In the genomic region with DNA sequence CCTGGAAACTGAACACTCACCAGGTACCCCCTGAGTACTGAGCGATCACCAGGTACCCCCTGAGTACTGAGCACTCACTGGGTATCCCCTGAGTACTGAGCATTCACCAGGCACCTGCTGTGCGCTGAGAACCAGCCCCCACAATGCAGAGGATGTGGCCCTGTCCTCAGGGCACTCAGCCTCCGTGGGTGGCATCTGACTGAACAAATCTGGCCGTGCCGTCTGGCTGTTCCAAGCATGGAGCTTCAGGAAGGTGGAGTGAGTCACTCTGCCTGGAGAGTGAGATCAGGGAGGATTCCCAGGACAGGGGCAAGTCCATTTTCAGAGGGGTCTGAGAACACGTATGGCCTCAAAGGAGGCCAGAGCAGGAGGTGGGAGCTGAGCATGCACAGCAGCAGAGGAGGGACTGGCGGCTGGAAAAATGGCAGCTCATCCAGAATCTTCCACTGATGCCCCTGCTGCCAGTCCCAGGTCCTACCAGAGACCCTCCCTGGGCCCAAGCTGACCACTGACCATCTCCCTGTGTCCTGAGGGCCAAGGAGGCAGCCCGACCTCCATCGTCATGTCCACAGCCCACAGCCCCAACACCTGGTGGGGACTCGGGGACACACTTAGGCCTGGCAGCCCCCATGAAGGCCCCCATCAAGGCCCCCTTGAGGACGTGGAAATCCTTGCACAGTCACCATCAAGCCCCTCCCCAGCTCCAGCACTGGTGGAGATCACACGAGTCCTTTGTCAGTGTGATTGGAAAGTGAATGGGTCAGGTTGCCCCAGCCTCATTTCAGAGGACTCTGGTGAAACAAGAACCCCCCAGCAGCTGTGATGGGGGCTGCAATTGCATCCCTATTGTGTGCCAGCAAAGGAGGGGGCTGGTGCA, we compare ENCODE assay signal across 33 cellular contexts.
DNase-seq lines count a peak whose midpoint lies in the region; ATAC-seq, FAIRE-seq and TF ChIP-seq lines count a peak whose summit lies in the region.
"Had no signal": no experiment of that assay in that cellular context is flagged by ENCODE, and none has a peak within 500 bp of the region (broad histone marks: within the 10 kb centered on the region; RNA-seq: fewer than 3 reads in every experiment).

No MANE protein-coding gene starts in this region.

- no peak for TF ChIP-seq POLR2A in H54 (IDR thresholded peaks at IDR 0.05; ENCODE audit: low read depth, low read length)

- H3K27me3 ChIP-seq in BE2C: no peaks in the 10 kb centered on the region
- H3K27me3 ChIP-seq: ascending aorta, pancreas had no signal

- H3K4me3 ChIP-seq in BE2C (ENCODE audit: low read depth, low read length): no peak overlapping the region
- H3K4me3 ChIP-seq: ascending aorta, coronary artery, K562, lung, mucosa of descending colon, pancreas had no signal

- no peak for TF ChIP-seq CTCF in RWPE1 (conservative IDR thresholded peaks at IDR 0.05; ENCODE audit: low read depth)
- TF ChIP-seq CTCF in BE2C (IDR thresholded peaks at IDR 0.05; ENCODE audit: low read depth, low read length): no peak

- POLR2A ChIA-PET in RWPE1 (lab: Yijun Ruan, JAX; ENCODE audit: low non-redundant PET): no interaction called here

- no peaks in the 10 kb centered on the region for H3K9me3 ChIP-seq in BE2C
- H3K9me3 ChIP-seq: ascending aorta, mucosa of descending colon, pancreas, SK-N-SH had no signal

- no peak for FAIRE-seq in H54 (lab: Jason Lieb, UNC)
- FAIRE-seq: H1, islet of Langerhans, K562, pancreas had no signal

- no peak for ATAC-seq in GM19397 (IDR thresholded peaks at IDR 0.05; ENCODE audit: unreplicated experiment)
- ATAC-seq: activated CD8-positive, alpha-beta memory T cell treated with anti-CD3 and anti-CD28 coated beads, Interleukin-2, amount 10 ng/mL, durations not matched to agents 7 days and 5 days; K562; mucosa of descending colon; pancreas; stimulated activated naive B cell treated with anti-CD40 and anti-IgM and Interleukin-4, amounts not matched to agents 10 μg/mL and 1 μg/mL and 100 μg/mL, for 72 hours had no signal

- H3K27ac ChIP-seq in RWPE1: no peak overlapping the region
- H3K27ac ChIP-seq: ascending aorta, coronary artery, pancreas had no signal

- DNase-seq in EL (peak; percentile 17), H54 (ENCODE audit: insufficient read length, low spot score) (peak; percentile 23), RWPE1 (ENCODE audit: low spot score) (peak; percentile 4), kidney tubule cell (ENCODE audit: low spot score) (peak; percentile 6), NK-92 (lab: John Stamatoyannopoulos, UW; ENCODE audit: unreplicated experiment) (no peak), BE2C (no peak)
- DNase-seq: activated CD4-positive, CD25-positive, alpha-beta regulatory T cell; activated CD8-positive, alpha-beta memory T cell treated with anti-CD3 and anti-CD28 coated beads, Interleukin-2, amount 10 ng/mL, durations not matched to agents 7 days and 5 days; activated gamma-delta T cell treated with Interleukin-2 at 50 U/mL for 16 hours; activated naive CD8-positive, alpha-beta T cell treated with anti-CD3 and anti-CD28 coated beads, Interleukin-2, amount 10 ng/mL, durations not matched to agents 7 days and 5 days; activated T-cell treated with anti-CD3 and anti-CD28 coated beads, Interleukin-2, amount 50 U/mL, for 48 hours; C1 segment of cervical spinal cord; COR-L47; effector CD8-positive, alpha-beta T cell; GDM1; MM.1S; NCI-H1417; NCI-H2029 treated with DMSO at 0.1 percent for 48 hours; NCI-H2227 treated with DMSO at 0.1 percent for 48 hours; nephron progenitor cell; retina; SK-N-SH; stimulated activated naive B cell treated with anti-CD40 and anti-IgM and Interleukin-4, amounts not matched to agents 10 μg/mL and 1 μg/mL and 100 μg/mL, for 72 hours; substantia nigra had no signal

- H3K36me3 ChIP-seq in BE2C: no peaks in the 10 kb centered on the region
- H3K36me3 ChIP-seq: ascending aorta, pancreas had no signal

- H3K4me1 ChIP-seq in BE2C: no peaks in the 10 kb centered on the region; the same call in 1 of the 2 replicates
- H3K4me1 ChIP-seq: ascending aorta, pancreas had no signal

- CTCF ChIA-PET in RWPE1 (lab: Yijun Ruan, JAX): no interaction called here

Comparison
In these comparisons a context has a peak if more than half of its experiments do, and no peak if none do; other contexts are left out.
1. DNase-seq: peak in EL (single experiment), H54 (single experiment), RWPE1 (single experiment) and kidney tubule cell (single experiment); none in NK-92 (single experiment) and BE2C (single experiment).